22 cellular contexts compared by ENCODE assay signal in genomic region chr2:112995346-112995920, GRCh38. TPM values are rescaled to one million over a fixed set of nuclear protein-coding genes. Genes with fewer than 3 reads are reported as not detected.
DNase-seq lines count a peak whose midpoint lies in the region; ATAC-seq and TF ChIP-seq lines count a peak whose summit lies in the region.
"Had no signal": no experiment of that assay in that cellular context is flagged by ENCODE, and none has a peak within 500 bp of the region (broad histone marks: within the 10 kb centered on the region; RNA-seq: fewer than 3 reads in every experiment).

No MANE protein-coding gene starts in this region.

- peaks cover 22 to 33% of the 10 kb centered on the region in 2 donors for H3K36me3 Mint-ChIP-seq in activated naive CD4-positive, alpha-beta T cell treated with anti-CD3 and anti-CD28 coated beads, Interleukin-2, amount 50 U/mL, for 72 hours

- peaks cover 17 to 36% of the 10 kb centered on the region in 2 donors for H3K9me3 Mint-ChIP-seq in activated naive CD4-positive, alpha-beta T cell treated with anti-CD3 and anti-CD28 coated beads, Interleukin-2, amount 50 U/mL, for 72 hours

- in situ Hi-C loops in GM13977 (cut with MboI; ENCODE audit: low pct_unique_long_range_greater_than_20kb, low sequenced_read_pairs, unreplicated experiment): no loop called here

- H3K27ac Mint-ChIP-seq in activated naive CD4-positive, alpha-beta T cell treated with anti-CD3 and anti-CD28 coated beads, Interleukin-2, amount 50 U/mL, for 72 hours: peak overlapping the region in 1 of 2 donors; percentile 62

- peak in 5 of 6 experiments; percentile 2 to 40 (median 17) for DNase-seq in stimulated activated naive CD4-positive, alpha-beta T cell (lab: John Stamatoyannopoulos, UW)
- DNase-seq in stimulated activated naive CD4-positive, alpha-beta T cell treated with Interleukin-2 at 50 U/mL for 16 hours (lab: John Stamatoyannopoulos, UW): no peak
- peak; percentile 21 for DNase-seq in activated CD4-positive, alpha-beta T cell treated with anti-CD3 and anti-CD28 coated beads, Interleukin-2, amount 50 U/mL, for 1 hour
- no peak for DNase-seq in activated naive CD4-positive, alpha-beta T cell treated with anti-CD3 and anti-CD28 coated beads, Interleukin-2, amount 50 U/mL, for 72 hours (ENCODE audit: low spot score in 2 of 2)
- DNase-seq in NCI-H2029 treated with DMSO at 0.1 percent for 48 hours (lab: John Stamatoyannopoulos, UW) (no peak), GM13977 (ENCODE audit: low spot score) (no peak)
- DNase-seq: adrenal gland, Calu3, esophagus squamous epithelium, left ventricle myocardium inferior, mucosa of descending colon, NCI-H1930, NCI-H524 treated with DMSO at 0.1 percent for 48 hours, nucleus accumbens had no signal

- no peak for TF ChIP-seq CTCF in GM13977 (IDR thresholded peaks at IDR 0.05; ENCODE audit: extremely low read depth, insufficient read depth, missing control alignments)

- ATAC-seq in activated naive CD4-positive, alpha-beta T cell treated with anti-CD3 and anti-CD28 coated beads, Interleukin-2, amount 50 U/mL, for 72 hours: peak; percentile 20 to 24
- no peak for ATAC-seq in GM21786 (IDR thresholded peaks at IDR 0.05; ENCODE audit: unreplicated experiment)
- no peak for ATAC-seq in GM19455 (IDR thresholded peaks at IDR 0.05; ENCODE audit: unreplicated experiment)
- ATAC-seq: HepG2, mucosa of descending colon had no signal

RNA-seq across cellular contexts. Expression of gene IL36A, which starts 9.8 kb away (rescaled TPM):
- total RNA-seq in activated naive CD4-positive, alpha-beta T cell treated with anti-CD3 and anti-CD28 coated beads, Interleukin-2, amount 50 U/mL, for 72 hours: not detected
- total RNA-seq: activated CD8-positive, alpha-beta memory T cell treated with anti-CD3 and anti-CD28 coated beads for 36 hours; adrenal gland; Calu3; cardiac muscle cell; glomerular endothelial cell; HepG2; left ventricle myocardium inferior; MCF 10A; mucosa of descending colon; SJSA1 had no signal

RNA-seq across cellular contexts. Expression of gene IL36G, which starts 17.6 kb away (rescaled TPM):
- not detected for total RNA-seq in activated naive CD4-positive, alpha-beta T cell treated with anti-CD3 and anti-CD28 coated beads, Interleukin-2, amount 50 U/mL, for 72 hours
- total RNA-seq: activated CD8-positive, alpha-beta memory T cell treated with anti-CD3 and anti-CD28 coated beads for 36 hours; adrenal gland; glomerular endothelial cell; HepG2; left ventricle myocardium inferior; MCF 10A; mucosa of descending colon; SJSA1 had no signal

RNA-seq across cellular contexts. Expression of gene IL36B, which starts 57.2 kb away (rescaled TPM):
- not detected for total RNA-seq in activated naive CD4-positive, alpha-beta T cell treated with anti-CD3 and anti-CD28 coated beads, Interleukin-2, amount 50 U/mL, for 72 hours
- total RNA-seq: activated CD8-positive, alpha-beta memory T cell treated with anti-CD3 and anti-CD28 coated beads for 36 hours; adrenal gland; Calu3; cardiac muscle cell; glomerular endothelial cell; HepG2; left ventricle myocardium inferior; MCF 10A; mucosa of descending colon; SJSA1 had no signal

Comparison
In these comparisons a context has a peak if more than half of its experiments do, and no peak if none do; other contexts are left out.
1. DNase-seq: peak in stimulated activated naive CD4-positive, alpha-beta T cell (5 of 6) and activated CD4-positive, alpha-beta T cell treated with anti-CD3 and anti-CD28 coated beads, Interleukin-2, amount 50 U/mL, for 1 hour (single experiment); none in stimulated activated naive CD4-positive, alpha-beta T cell treated with Interleukin-2 at 50 U/mL for 16 hours (single experiment), activated naive CD4-positive, alpha-beta T cell treated with anti-CD3 and anti-CD28 coated beads, Interleukin-2, amount 50 U/mL, for 72 hours (0 of 2), NCI-H2029 treated with DMSO at 0.1 percent for 48 hours (single experiment) and GM13977 (single experiment).
2. ATAC-seq: peak in activated naive CD4-positive, alpha-beta T cell treated with anti-CD3 and anti-CD28 coated beads, Interleukin-2, amount 50 U/mL, for 72 hours (2 of 2); none in GM21786 (single experiment) and GM19455 (single experiment).